In genomic region chr22:42338502-42338901, GRCh38 we compare ENCODE assay signal across 17 cellular contexts.
"Had no signal": no experiment of that assay in that cellular context is flagged by ENCODE, and none has a peak within 500 bp of the region (broad histone marks: within the 10 kb centered on the region; RNA-seq: fewer than 3 reads in every experiment).

No MANE protein-coding gene starts in this region.

- H3K4me3 Mint-ChIP-seq: activated B cell treated with CpG ODN at 0.5 μM for 24 hours; activated CD4-positive, alpha-beta T cell treated with anti-CD3 and anti-CD28 coated beads, Interleukin-2, amount 10 ng/mL, durations not matched to agents 7 days and 5 days; activated naive CD4-positive, alpha-beta T cell treated with anti-CD3 and anti-CD28 coated beads for 36 hours; activated T-helper 17 cell treated with anti-CD3 and anti-CD28 coated beads, Interleukin-2, amount 50 U/mL, for 72 hours; neural crest cell had no signal

- DNase-seq: activated B cell treated with CpG ODN at 0.5 μM for 24 hours; activated CD4-positive, alpha-beta T cell treated with anti-CD3 and anti-CD28 coated beads, Interleukin-2, amount 10 ng/mL, durations not matched to agents 7 days and 5 days; activated CD8-positive, alpha-beta memory T cell treated with anti-CD3 and anti-CD28 coated beads for 24 hours; activated naive CD4-positive, alpha-beta T cell treated with anti-CD3 and anti-CD28 coated beads for 36 hours; adrenal gland; body of pancreas; heart left ventricle; left lung; mesenchymal stem cell; pancreas; stomach; T-helper 2 cell had no signal

- ATAC-seq: activated T-helper 17 cell treated with anti-CD3 and anti-CD28 coated beads, Interleukin-2, amount 50 U/mL, for 72 hours; body of pancreas; heart left ventricle; left lung; pancreas had no signal

- H3K27me3 Mint-ChIP-seq: activated T-helper 17 cell treated with anti-CD3 and anti-CD28 coated beads, Interleukin-2, amount 50 U/mL, for 72 hours had no signal

- H3K9me3 ChIP-seq: adrenal gland, body of pancreas, esophagus muscularis mucosa, heart left ventricle, left lung, pancreas, stomach, tibial nerve had no signal

- H3K27ac Mint-ChIP-seq: activated B cell treated with CpG ODN at 0.5 μM for 24 hours; activated CD4-positive, alpha-beta T cell treated with anti-CD3 and anti-CD28 coated beads, Interleukin-2, amount 10 ng/mL, durations not matched to agents 7 days and 5 days; activated naive CD4-positive, alpha-beta T cell treated with anti-CD3 and anti-CD28 coated beads for 36 hours had no signal

- H3K27me3 ChIP-seq: adrenal gland, body of pancreas, esophagus muscularis mucosa, pancreas had no signal

- H3K9me3 Mint-ChIP-seq: activated B cell treated with CpG ODN at 0.5 μM for 24 hours; activated CD4-positive, alpha-beta T cell treated with anti-CD3 and anti-CD28 coated beads, Interleukin-2, amount 10 ng/mL, durations not matched to agents 7 days and 5 days; activated naive CD4-positive, alpha-beta T cell treated with anti-CD3 and anti-CD28 coated beads for 36 hours; activated T-helper 17 cell treated with anti-CD3 and anti-CD28 coated beads, Interleukin-2, amount 50 U/mL, for 72 hours; neural crest cell had no signal

- H3K4me3 ChIP-seq: adrenal gland, body of pancreas, esophagus muscularis mucosa, heart left ventricle, left lung, pancreas, stomach, tibial nerve had no signal

- H3K36me3 ChIP-seq: adrenal gland, esophagus muscularis mucosa, heart left ventricle, left lung, pancreas, stomach, tibial nerve had no signal

- H3K27ac ChIP-seq: body of pancreas, esophagus muscularis mucosa, heart left ventricle, left lung, pancreas, skin epidermis, stomach, tibial nerve had no signal
